1 cellular context compared by ENCODE assay signal in the genomic region with DNA sequence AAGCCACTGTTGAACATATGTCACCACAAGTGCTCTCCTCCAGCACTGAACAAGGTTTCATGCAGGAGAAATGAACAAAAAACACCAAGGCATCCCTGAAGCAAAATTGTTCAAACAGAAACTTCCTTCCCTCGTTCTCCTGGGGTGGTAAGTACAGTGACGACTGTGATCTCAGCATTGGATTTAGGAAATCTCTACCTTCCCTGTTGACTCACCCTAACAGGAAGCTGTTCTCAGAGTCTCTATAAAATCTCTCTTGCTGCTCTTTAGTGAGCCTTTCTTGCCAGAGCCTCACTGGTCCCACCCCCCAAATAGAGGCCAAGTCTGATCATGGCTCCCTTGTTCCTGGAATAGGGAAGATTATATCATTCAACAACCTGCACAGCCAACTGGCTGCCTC.
TF ChIP-seq lines count a peak whose summit lies in the region.

No MANE protein-coding gene starts in this region.

TF ChIP-seq in endothelial cell of umbilical vein, 7 proteins besides CTCF, POLR2A, EP300 and RAD21 (continued from another document):
- no peak for TF ChIP-seq JUN (IDR thresholded peaks at IDR 0.05; ENCODE audit: borderline replicate concordance, insufficient read depth, insufficient read length, low read depth)
